In genomic region chr3:77935418-77935817, GRCh38 we compare ENCODE assay signal across 23 cellular contexts.
DNase-seq lines count a peak whose midpoint lies in the region; ATAC-seq, FAIRE-seq and TF ChIP-seq lines count a peak whose summit lies in the region.
"Had no signal": no experiment of that assay in that cellular context is flagged by ENCODE, and none has a peak within 500 bp of the region (broad histone marks: within the 10 kb centered on the region; RNA-seq: fewer than 3 reads in every experiment).

No MANE protein-coding gene starts in this region.

- H3K27me3 ChIP-seq in breast epithelium: no peaks in the 10 kb centered on the region
- H3K27me3 ChIP-seq in RWPE2 (ENCODE audit: insufficient read depth, poor library complexity, severe bottlenecking): no peaks in the 10 kb centered on the region
- H3K27me3 ChIP-seq in left ventricle myocardium inferior (ENCODE audit: low read depth): no peaks in the 10 kb centered on the region

- FAIRE-seq in urothelium cell line (lab: Jason Lieb, UNC) (no peak), D721Med (lab: Jason Lieb, UNC) (no peak)
- FAIRE-seq: H54 had no signal

- H3K36me3 ChIP-seq in breast epithelium (no peaks in the 10 kb centered on the region), RWPE2 (ENCODE audit: low read depth) (no peaks in the 10 kb centered on the region), left ventricle myocardium inferior (no peaks in the 10 kb centered on the region)

- H3K36me3 Mint-ChIP-seq in MCF 10A (ENCODE audit: insufficient read depth, unreplicated experiment): no peaks in the 10 kb centered on the region
- H3K36me3 Mint-ChIP-seq: CD8-positive, alpha-beta T cell had no signal

- no peak overlapping the region for H3K4me3 Mint-ChIP-seq in MCF 10A (ENCODE audit: unreplicated experiment)
- H3K4me3 Mint-ChIP-seq: CD8-positive, alpha-beta T cell had no signal

- H3K27ac ChIP-seq in breast epithelium (no peak overlapping the region), RWPE2 (ENCODE audit: poor library complexity, severe bottlenecking) (no peak overlapping the region), epithelial cell of prostate (peak overlapping the region; percentile 2), left ventricle myocardium inferior (replicated peaks) (no peak overlapping the region)
- H3K27ac ChIP-seq: 22Rv1 had no signal

- POLR2A ChIA-PET in MCF 10A (lab: Yijun Ruan, JAX): no interaction called here

- intact Hi-C loops in MCF 10A (cut with micrococcal nuclease): no loop called here
- intact Hi-C loops in breast epithelium (cut with DNase I; ENCODE audit: low total_unique reads): no loop called here
- intact Hi-C loops in left ventricle myocardium inferior (cut with micrococcal nuclease): no loop called here

- in situ Hi-C loops in ACHN (cut with HindIII; ENCODE audit: low pct_ligation_motif_present, low pct_unique_long_range_greater_than_20kb, low sequenced_read_pairs): no loop called here

- peaks cover 11% of the 10 kb centered on the region for H3K4me1 Mint-ChIP-seq in MCF 10A (ENCODE audit: insufficient read depth, unreplicated experiment)

- no peak for TF ChIP-seq CTCF in MCF 10A (IDR thresholded peaks at IDR 0.05; ENCODE audit: unreplicated experiment)
- TF ChIP-seq CTCF in breast epithelium (IDR thresholded peaks at IDR 0.05): no peak
- TF ChIP-seq CTCF in RWPE2 (IDR thresholded peaks at IDR 0.05; ENCODE audit: poor library complexity, severe bottlenecking): no peak
- no peak for TF ChIP-seq CTCF in D721Med (IDR thresholded peaks at IDR 0.05; ENCODE audit: insufficient read depth, missing control alignments)
- no peak for TF ChIP-seq CTCF in left ventricle myocardium inferior (IDR thresholded peaks at IDR 0.05; ENCODE audit: borderline replicate concordance)

- no peak for TF ChIP-seq POLR2A in breast epithelium (IDR thresholded peaks at IDR 0.05)

- H3K9me3 ChIP-seq in breast epithelium (no peaks in the 10 kb centered on the region), RWPE2 (ENCODE audit: severe bottlenecking) (no peaks in the 10 kb centered on the region), left ventricle myocardium inferior (replicated peaks) (no peaks in the 10 kb centered on the region)

- H3K27ac Mint-ChIP-seq in MCF 10A (ENCODE audit: low read depth, unreplicated experiment): no peak overlapping the region
- H3K27ac Mint-ChIP-seq: CD8-positive, alpha-beta T cell had no signal

- H3K4me3 ChIP-seq in breast epithelium: no peak overlapping the region
- H3K4me3 ChIP-seq in RWPE2 (ENCODE audit: severe bottlenecking): no peak overlapping the region
- no peak overlapping the region for H3K4me3 ChIP-seq in left ventricle myocardium inferior

- no peaks in the 10 kb centered on the region for H3K27me3 Mint-ChIP-seq in MCF 10A (ENCODE audit: insufficient read depth, unreplicated experiment)

- peak; percentile 92 for ATAC-seq in RWPE2 (ENCODE audit: low read depth)
- ATAC-seq: CD8-positive, alpha-beta T cell had no signal

- no peaks in the 10 kb centered on the region for H3K4me1 ChIP-seq in breast epithelium
- H3K4me1 ChIP-seq in RWPE2 (ENCODE audit: insufficient read depth, poor library complexity, severe bottlenecking): no peaks in the 10 kb centered on the region
- no peaks in the 10 kb centered on the region for H3K4me1 ChIP-seq in left ventricle myocardium inferior

- CTCF ChIA-PET in MCF 10A (lab: Yijun Ruan, JAX): interaction anchor here (0.7 kb wide), 1 partner anchor 9 kb away, joined by 3 read pairs; no protein-coding TSS in a partner anchor

- H3K9me3 Mint-ChIP-seq in MCF 10A (ENCODE audit: unreplicated experiment): no peaks in the 10 kb centered on the region

- DNase-seq in MCF 10A (ENCODE audit: unreplicated experiment): peak; percentile 17
- no peak for DNase-seq in breast epithelium (ENCODE audit: low spot score in 2 of 2)
- DNase-seq in RWPE2 (ENCODE audit: low spot score): no peak
- peak; percentile 56 for DNase-seq in epithelial cell of prostate (ENCODE audit: low read depth, low spot score)
- peak; percentile 35 for DNase-seq in urothelium cell line (ENCODE audit: low spot score)
- no peak for DNase-seq in D721Med (ENCODE audit: insufficient read length, low spot score)
- no peak for DNase-seq in left ventricle myocardium inferior
- DNase-seq in ACHN: no peak
- DNase-seq: AML-193; C1 segment of cervical spinal cord; CD8-positive, alpha-beta T cell; EL; Kasumi-1; MM.1S; NCI-H1092 treated with DMSO at 0.1 percent for 48 hours; NCI-H1436 treated with DMSO at 0.1 percent for 48 hours; NCI-H1930; NCI-H226; NCI-H510A treated with DMSO at 0.1 percent for 48 hours; NCI-H774; SHP77 had no signal

- BruUV-seq in MCF 10A (replicated peaks; lab: Mats Ljungman, UMichigan): no TSS peak

Comparison
In these comparisons a context has a peak if more than half of its experiments do, and no peak if none do; other contexts are left out.
1. DNase-seq: peak in MCF 10A (single experiment), epithelial cell of prostate (single experiment) and urothelium cell line (single experiment); none in breast epithelium (0 of 2), RWPE2 (single experiment), D721Med (single experiment), left ventricle myocardium inferior (single experiment) and ACHN (single experiment).